ENCODE assay signal across 11 cellular contexts in genomic region chr17:82866521-82867214, GRCh38. TPM values are rescaled to one million over a fixed set of nuclear protein-coding genes. Genes with fewer than 3 reads are reported as not detected.
DNase-seq lines count a peak whose midpoint lies in the region; ATAC-seq and TF ChIP-seq lines count a peak whose summit lies in the region.
"Had no signal": no experiment of that assay in that cellular context is flagged by ENCODE, and none has a peak within 500 bp of the region (broad histone marks: within the 10 kb centered on the region; RNA-seq: fewer than 3 reads in every experiment).

No MANE protein-coding gene starts in this region.

- ATAC-seq in right cardiac atrium (peak; percentile 12 to 68), GM18505 (IDR thresholded peaks at IDR 0.05; ENCODE audit: unreplicated experiment) (no peak), HG03378 (IDR thresholded peaks at IDR 0.05; ENCODE audit: unreplicated experiment) (no peak)

- TF ChIP-seq POLR2A in testis (IDR thresholded peaks at IDR 0.05) (no peak), GM18505 (IDR thresholded peaks at IDR 0.05; ENCODE audit: borderline replicate concordance, extremely low read depth, insufficient read depth, insufficient read length) (no peak)

- H3K9ac ChIP-seq in adipocyte (ENCODE audit: low read length): peak overlapping the region; percentile 58

- H3K27ac ChIP-seq in right cardiac atrium (ENCODE audit: low read length): no peak overlapping the region
- H3K27ac ChIP-seq in testis: peak overlapping the region in 1 of 2 donors; percentile 61

- WGBS in right cardiac atrium: 60% methylated on average over 14 of the region's 14 CpGs
- WGBS in testis, 2 donors: 62 to 87% methylated on average over 5 to 14 of the region's 14 CpGs

- DNase-seq in NCI-H2196 (lab: John Stamatoyannopoulos, UW; ENCODE audit: unreplicated experiment): peak; percentile 36
- DNase-seq in NCI-H2196 treated with DMSO at 0.1 percent for 48 hours (lab: John Stamatoyannopoulos, UW; ENCODE audit: unreplicated experiment): no peak
- DNase-seq in adipocyte (ENCODE audit: low read depth): peak; percentile 56
- DNase-seq in right cardiac atrium: peak in 2 of 3 donors; percentile 54 to 73
- DNase-seq in testis: peak; percentile 59
- no peak for DNase-seq in globus pallidus (ENCODE audit: low spot score)
- DNase-seq: activated naive CD8-positive, alpha-beta T cell treated with anti-CD3 and anti-CD28 coated beads, Interleukin-2, amount 10 ng/mL, durations not matched to agents 7 days and 5 days; NCI-H2029 treated with DMSO at 0.1 percent for 48 hours; nucleus accumbens had no signal

- intact Hi-C loops in right cardiac atrium (cut with DNase I) (no loop called here), testis (cut with DNase I; ENCODE audit: low total_unique reads) (no loop called here)

- H3K9me3 ChIP-seq in adipocyte (ENCODE audit: control insufficient read depth, low read length): no peaks in the 10 kb centered on the region
- no peaks in the 10 kb centered on the region for H3K9me3 ChIP-seq in right cardiac atrium (ENCODE audit: control insufficient read depth, low read length)
- H3K9me3 ChIP-seq in testis: no peaks in the 10 kb centered on the region

- H3K27me3 ChIP-seq in adipocyte (replicated peaks; ENCODE audit: control insufficient read depth, insufficient read depth, low read length): no peaks in the 10 kb centered on the region
- no peaks in the 10 kb centered on the region for H3K27me3 ChIP-seq in right cardiac atrium (ENCODE audit: control insufficient read depth, insufficient read depth)
- no peaks in the 10 kb centered on the region for H3K27me3 ChIP-seq in testis

- peaks cover 9% of the 10 kb centered on the region for H3K36me3 ChIP-seq in adipocyte (ENCODE audit: control insufficient read depth, insufficient read depth, low read length, severe bottlenecking)
- no peaks in the 10 kb centered on the region for H3K36me3 ChIP-seq in testis (ENCODE audit: low read depth, missing control alignments)

- TF ChIP-seq CTCF in testis (IDR thresholded peaks at IDR 0.05): no peak

- H3K4me3 ChIP-seq in adipocyte (ENCODE audit: low read length) (no peak overlapping the region), right cardiac atrium (ENCODE audit: low read length) (no peak overlapping the region), testis (no peak overlapping the region)

- peaks cover 16% of the 10 kb centered on the region for H3K4me1 ChIP-seq in adipocyte (ENCODE audit: control insufficient read depth, insufficient read depth, low read length)
- H3K4me1 ChIP-seq in right cardiac atrium (ENCODE audit: control insufficient read depth, insufficient read depth, low read length): no peaks in the 10 kb centered on the region
- peaks cover 10% of the 10 kb centered on the region for H3K4me1 ChIP-seq in testis

RNA-seq across cellular contexts. Expression of gene ZNF750, which starts 26.8 kb away (rescaled TPM):
- total RNA-seq in right cardiac atrium: not detected
- polyA plus RNA-seq in right cardiac atrium: 0.07 TPM
- under 1 TPM; 0.50 to 0.63 TPM for total RNA-seq in testis
- polyA plus RNA-seq in testis (ENCODE audit: insufficient read depth, low read depth, low replicate concordance): 0.21 TPM
- total RNA-seq: activated naive CD8-positive, alpha-beta T cell treated with anti-CD3 and anti-CD28 coated beads, Interleukin-2, amount 10 ng/mL, durations not matched to agents 7 days and 5 days had no signal

Comparison
In these comparisons a context has a peak if more than half of its experiments do, and no peak if none do; other contexts are left out.
1. DNase-seq: peak in NCI-H2196 (single experiment), adipocyte (single experiment), right cardiac atrium (2 of 3) and testis (single experiment); none in NCI-H2196 treated with DMSO at 0.1 percent for 48 hours (single experiment) and globus pallidus (single experiment).
2. ATAC-seq: peak in right cardiac atrium (2 of 2); none in GM18505 (single experiment) and HG03378 (single experiment).